In the genomic region with DNA sequence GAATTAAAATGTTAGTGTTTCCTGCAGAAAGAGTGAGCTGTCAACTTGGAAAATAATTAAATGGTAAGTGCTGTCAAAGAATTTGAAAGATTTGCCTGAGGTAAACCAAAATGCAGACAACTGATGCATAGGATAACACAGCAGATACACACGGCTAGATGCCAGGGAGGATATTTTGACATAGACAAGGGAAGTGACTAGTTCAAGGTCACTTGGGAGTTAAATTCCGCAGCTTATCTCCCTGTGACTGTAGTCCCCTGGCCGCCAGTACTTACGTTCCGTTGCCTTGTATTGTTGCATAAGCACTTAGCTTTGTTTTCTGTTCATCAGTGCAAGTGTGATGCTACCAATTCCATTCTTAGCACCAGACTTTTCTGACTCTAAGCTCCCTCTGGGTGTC, we compare ENCODE assay signal across 13 cellular contexts.
DNase-seq lines count a peak whose midpoint lies in the region; ATAC-seq and TF ChIP-seq lines count a peak whose summit lies in the region.
"Had no signal": no experiment of that assay in that cellular context is flagged by ENCODE, and none has a peak within 500 bp of the region (broad histone marks: within the 10 kb centered on the region; RNA-seq: fewer than 3 reads in every experiment).

No MANE protein-coding gene starts in this region.

- DNase-seq in EH (ENCODE audit: low read depth) (peak; percentile 88), fibroblast of peridontal ligament (ENCODE audit: extremely low read depth) (peak; percentile 38), osteoblast (ENCODE audit: insufficient read length, low spot score, missing footprints) (peak; percentile 30), NCI-H2029 treated with DMSO at 0.1 percent for 48 hours (lab: John Stamatoyannopoulos, UW) (no peak), RKO (ENCODE audit: low spot score) (no peak), NCI-H1048 (lab: John Stamatoyannopoulos, UW) (no peak), CD14-positive monocyte (ENCODE audit: low spot score) (no peak)
- DNase-seq: activated naive CD8-positive, alpha-beta T cell treated with anti-CD3 and anti-CD28 coated beads, Interleukin-2, amount 50 U/mL, for 24 hours; head of caudate nucleus had no signal

- no peak overlapping the region for H3K4me3 Mint-ChIP-seq in CD14-positive monocyte
- H3K4me3 Mint-ChIP-seq: activated naive CD8-positive, alpha-beta T cell treated with anti-CD3 and anti-CD28 coated beads, Interleukin-2, amount 50 U/mL, for 24 hours had no signal

- peak; percentile 49 for ATAC-seq in SK-N-SH treated with all-trans-retinoic acid at 6 μM for 48 hours
- ATAC-seq: activated naive CD8-positive, alpha-beta T cell treated with anti-CD3 and anti-CD28 coated beads, Interleukin-2, amount 50 U/mL, for 24 hours; left lobe of liver; Panc1 had no signal

- peaks cover 15% of the 10 kb centered on the region for H3K4me1 Mint-ChIP-seq in CD14-positive monocyte

- no peaks in the 10 kb centered on the region for H3K79me2 ChIP-seq in osteoblast (ENCODE audit: insufficient read depth, low read length)

- H2AFZ ChIP-seq in osteoblast (ENCODE audit: low read length): no peak overlapping the region

- H3K9me3 ChIP-seq in osteoblast (ENCODE audit: low read depth, low read length): no peaks in the 10 kb centered on the region
- H3K9me3 ChIP-seq: neutrophil had no signal

- TF ChIP-seq CTCF in osteoblast (IDR thresholded peaks at IDR 0.05; ENCODE audit: extremely low read depth, low read depth, low read length): no peak
- TF ChIP-seq CTCF in CD14-positive monocyte (IDR thresholded peaks at IDR 0.05): no peak

- H3K4me2 ChIP-seq in osteoblast (ENCODE audit: insufficient read depth, low read length): peak overlapping the region; percentile 65

- H3K4me3 ChIP-seq in osteoblast (ENCODE audit: insufficient read depth, low read length): no peak overlapping the region

- peaks cover 0 to 3% (median 0%) of the 10 kb centered on the region in 7 donors for H3K9me3 Mint-ChIP-seq in CD14-positive monocyte
- H3K9me3 Mint-ChIP-seq: activated naive CD8-positive, alpha-beta T cell treated with anti-CD3 and anti-CD28 coated beads, Interleukin-2, amount 50 U/mL, for 24 hours had no signal

- H3K36me3 Mint-ChIP-seq in CD14-positive monocyte: no peaks in the 10 kb centered on the region

- peaks cover 5% of the 10 kb centered on the region for H3K27me3 ChIP-seq in osteoblast (ENCODE audit: insufficient read depth, low read length)

- H3K4me1 ChIP-seq in osteoblast (ENCODE audit: insufficient read depth, low read length): peaks cover 18% of the 10 kb centered on the region

- peaks cover 2 to 4% (median 2%) of the 10 kb centered on the region in 3 donors for H3K27me3 Mint-ChIP-seq in CD14-positive monocyte (ENCODE audit: low read depth in 3 of 3)

- intact Hi-C loops in CD14-positive monocyte (cut with micrococcal nuclease): no loop called here

- no peaks in the 10 kb centered on the region for H4K20me1 ChIP-seq in osteoblast (ENCODE audit: insufficient read depth, low read length)

- no peak overlapping the region for H3K27ac Mint-ChIP-seq in CD14-positive monocyte
- H3K27ac Mint-ChIP-seq: activated naive CD8-positive, alpha-beta T cell treated with anti-CD3 and anti-CD28 coated beads, Interleukin-2, amount 50 U/mL, for 24 hours had no signal

- no peaks in the 10 kb centered on the region for H3K36me3 ChIP-seq in osteoblast (ENCODE audit: insufficient read depth, low read length)
- H3K36me3 ChIP-seq: neutrophil had no signal

- no peak overlapping the region for H3K27ac ChIP-seq in osteoblast (ENCODE audit: low read depth, low read length)
- H3K27ac ChIP-seq: neutrophil had no signal

TF ChIP-seq in SK-N-SH treated with all-trans-retinoic acid at 6 μM for 48 hours, 23 proteins besides CTCF, POLR2A, EP300 and RAD21:
- TF ChIP-seq ZC3H10 (CRISPR knock-in tag; IDR thresholded peaks at IDR 0.05) (no peak), ZNF70 (CRISPR knock-in tag; IDR thresholded peaks at IDR 0.05) (peak; percentile 93), ISL1 (CRISPR knock-in tag; IDR thresholded peaks at IDR 0.05) (peak; percentile 84)

Comparison
In these comparisons a context has a peak if more than half of its experiments do, and no peak if none do; other contexts are left out.
1. DNase-seq: peak in EH (single experiment), fibroblast of peridontal ligament (single experiment) and osteoblast (single experiment); none in NCI-H2029 treated with DMSO at 0.1 percent for 48 hours (single experiment), RKO (single experiment), NCI-H1048 (single experiment) and CD14-positive monocyte (single experiment).